1 cellular context compared by ENCODE assay signal in the genomic region with DNA sequence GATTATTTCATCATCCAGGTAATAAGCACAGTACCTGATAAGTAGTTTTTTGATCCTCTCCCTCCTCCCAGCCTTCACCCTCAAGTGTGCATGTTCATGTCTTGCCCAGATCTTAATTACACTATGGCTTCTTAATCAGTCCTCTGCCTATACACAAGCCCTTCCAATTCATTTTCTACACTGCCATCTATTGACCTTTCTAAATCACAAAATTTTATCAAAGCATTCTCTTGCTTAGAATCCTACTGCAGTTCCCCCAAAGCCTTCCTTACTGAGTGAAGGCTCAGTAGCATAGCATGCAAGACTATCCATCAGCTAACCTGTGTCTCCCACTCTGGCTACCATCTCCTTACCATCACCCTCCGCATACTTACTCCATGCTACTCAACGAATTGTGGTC. TPM values are rescaled to one million over a fixed set of nuclear protein-coding genes. Genes with fewer than 3 reads are reported as not detected.
"Had no signal": no experiment of that assay in that cellular context is flagged by ENCODE, and none has a peak within 500 bp of the region (broad histone marks: within the 10 kb centered on the region; RNA-seq: fewer than 3 reads in every experiment).

No MANE protein-coding gene starts in this region.

RNA-seq across cellular contexts. Expression of gene ASAH2, which starts 51.3 kb away (rescaled TPM):
- total RNA-seq: left ventricle myocardium inferior had no signal
